ENCODE assay signal across 1 cellular context in genomic region chr16:88435437-88436355, GRCh38.
TF ChIP-seq lines count a peak whose summit lies in the region.

No MANE protein-coding gene starts in this region.

TF ChIP-seq in HepG2, 621 proteins besides CTCF, POLR2A, EP300 and RAD21 (continued from another document):
- TF ChIP-seq USF2 (IDR thresholded peaks at IDR 0.05; ENCODE audit: low read depth, low read length), result no peak
- TF ChIP-seq USF2 (CRISPR knock-in tag; IDR thresholded peaks at IDR 0.05; ENCODE audit: borderline replicate concordance), result no peak
- peak; percentile 95 for TF ChIP-seq EZH2 (conservative IDR thresholded peaks at IDR 0.05; ENCODE audit: low read depth, low read length)
- TF ChIP-seq ZNF451 (CRISPR knock-in tag; IDR thresholded peaks at IDR 0.05), result no peak
- no peak for TF ChIP-seq ZFAT (CRISPR knock-in tag; conservative IDR thresholded peaks at IDR 0.05)
- TF ChIP-seq ZNF24 (IDR thresholded peaks at IDR 0.05), result no peak
TF ChIP-seq in HepG2: peak in this region for 2.
